In genomic region chr12:94941440-94941862, GRCh38 we compare ENCODE assay signal across 8 cellular contexts.
DNase-seq lines count a peak whose midpoint lies in the region; FAIRE-seq and TF ChIP-seq lines count a peak whose summit lies in the region.

No MANE protein-coding gene starts in this region.

- peaks cover 4% of the 10 kb centered on the region for H3K27me3 Mint-ChIP-seq in nephron progenitor cell (ENCODE audit: low read depth, poor library complexity)

- peaks cover 4% of the 10 kb centered on the region for H3K9me3 Mint-ChIP-seq in nephron progenitor cell

- no peaks in the 10 kb centered on the region for H3K9me3 ChIP-seq in vagina

- no peak for FAIRE-seq in D721Med (lab: Jason Lieb, UNC)

- intact Hi-C loops in vagina (cut with DNase I) = no loop called here

- no peak overlapping the region for H3K4me3 ChIP-seq in GM06990 (replicated peaks; ENCODE audit: low read depth, low read length)
- no peak overlapping the region for H3K4me3 ChIP-seq in vagina

- no peak for TF ChIP-seq POLR2A in vagina (IDR thresholded peaks at IDR 0.05)

- TF ChIP-seq CTCF in GM06990 (IDR thresholded peaks at IDR 0.05; ENCODE audit: insufficient read depth, low read length, poor library complexity, severe bottlenecking) = no peak
- TF ChIP-seq CTCF in vagina (IDR thresholded peaks at IDR 0.05) = no peak
- TF ChIP-seq CTCF in nephron progenitor cell (IDR thresholded peaks at IDR 0.05) = no peak
- no peak for TF ChIP-seq CTCF in D721Med (IDR thresholded peaks at IDR 0.05; ENCODE audit: insufficient read depth, missing control alignments)

- peaks cover 11% of the 10 kb centered on the region for H3K4me1 Mint-ChIP-seq in nephron progenitor cell

- no peak overlapping the region for H3K27ac ChIP-seq in vagina

- H3K36me3 Mint-ChIP-seq in nephron progenitor cell (ENCODE audit: low read depth) = no peaks in the 10 kb centered on the region

- H3K27me3 ChIP-seq in GM06990 (replicated peaks; ENCODE audit: control insufficient read depth, insufficient read depth, low read length) = no peaks in the 10 kb centered on the region
- no peaks in the 10 kb centered on the region for H3K27me3 ChIP-seq in vagina

- H3K36me3 ChIP-seq in GM06990 (ENCODE audit: control insufficient read depth, insufficient read depth, low read length) (no peaks in the 10 kb centered on the region), vagina (no peaks in the 10 kb centered on the region)

- DNase-seq in GM06990 (ENCODE audit: extremely low read depth, insufficient read length) (peak; percentile 64), NCI-H187 treated with DMSO at 0.1 percent for 48 hours (lab: John Stamatoyannopoulos, UW) (peak; percentile 51), glomerular visceral epithelial cell (ENCODE audit: extremely low spot score) (peak; percentile 47), vagina (ENCODE audit: extremely low spot score in 2 of 2) (no peak), nephron progenitor cell (no peak), D721Med (ENCODE audit: insufficient read length, low spot score) (no peak)
- DNase-seq in activated CD8-positive, alpha-beta memory T cell treated with anti-CD3 and anti-CD28 coated beads for 4 hours (ENCODE audit: low read depth in 2 of 2) = peak; percentile 8 to 28
- peak; percentile 75 for DNase-seq in stimulated activated CD4-positive, alpha-beta T cell treated with anti-CD3 and anti-CD28 coated beads, Interleukin-1b, Interleukin-23, amount 100 ng/mL, for 48 hours

- H3K27ac Mint-ChIP-seq in nephron progenitor cell = no peak overlapping the region

- peaks cover 12% of the 10 kb centered on the region for H3K4me1 ChIP-seq in vagina

- H3K4me3 Mint-ChIP-seq in nephron progenitor cell = no peak overlapping the region

Comparison
In these comparisons a context has a peak if more than half of its experiments do, and no peak if none do; other contexts are left out.
1. DNase-seq: peak in GM06990 (single experiment), NCI-H187 treated with DMSO at 0.1 percent for 48 hours (single experiment), activated CD8-positive, alpha-beta memory T cell treated with anti-CD3 and anti-CD28 coated beads for 4 hours (2 of 2), glomerular visceral epithelial cell (single experiment) and stimulated activated CD4-positive, alpha-beta T cell treated with anti-CD3 and anti-CD28 coated beads, Interleukin-1b, Interleukin-23, amount 100 ng/mL, for 48 hours (single experiment); none in vagina (0 of 2), nephron progenitor cell (single experiment) and D721Med (single experiment).